Comparison of ENCODE assay signal across 9 cellular contexts in the genomic region with DNA sequence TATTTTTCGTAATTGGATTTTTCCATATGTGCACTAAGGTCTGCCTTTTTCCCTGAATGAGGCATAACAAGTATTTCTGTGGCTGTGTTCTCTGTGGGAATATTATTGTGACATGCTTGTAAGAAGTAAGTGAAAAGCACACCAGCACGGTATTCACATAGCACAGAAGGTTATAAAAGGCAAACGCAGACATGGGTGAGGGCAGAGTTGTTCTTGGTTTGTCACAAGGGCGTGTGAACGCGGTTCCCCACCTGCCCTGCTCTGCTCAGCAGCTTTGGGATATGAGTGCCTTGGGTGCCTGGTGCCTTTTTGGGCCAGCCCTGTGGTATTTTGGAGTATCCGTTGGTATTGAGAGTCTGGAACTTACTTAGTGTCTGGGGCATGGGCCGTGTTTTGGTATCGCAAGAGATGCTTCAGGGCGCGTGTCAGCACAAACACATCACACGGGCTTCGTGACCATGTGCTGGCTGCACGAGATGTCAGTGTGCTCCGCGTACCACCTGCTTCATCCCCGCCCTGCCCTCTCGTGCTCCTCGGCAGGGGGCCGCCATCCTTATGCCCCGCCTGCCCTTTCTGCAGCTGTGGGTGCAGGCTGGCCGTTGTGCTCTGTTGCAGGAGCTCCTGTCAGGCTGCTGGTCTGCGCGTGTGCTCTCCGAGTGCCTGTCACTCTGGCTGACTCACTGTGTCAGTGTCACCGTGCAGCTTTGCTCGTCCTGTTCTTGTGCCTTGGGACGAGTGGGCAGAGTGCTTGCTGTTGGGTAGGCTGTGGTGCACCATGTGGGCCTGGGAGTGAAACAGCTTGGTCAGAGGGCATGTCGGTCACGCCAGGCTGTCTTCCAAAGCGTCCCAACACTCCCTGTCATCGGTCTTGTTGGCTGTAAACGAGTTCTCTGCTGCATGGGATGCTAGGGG. TPM values are rescaled to one million over a fixed set of nuclear protein-coding genes. Genes with fewer than 3 reads are reported as not detected.
DNase-seq lines count a peak whose midpoint lies in the region; ATAC-seq and TF ChIP-seq lines count a peak whose summit lies in the region.
"Had no signal": no experiment of that assay in that cellular context is flagged by ENCODE, and none has a peak within 500 bp of the region (broad histone marks: within the 10 kb centered on the region; RNA-seq: fewer than 3 reads in every experiment).

No MANE protein-coding gene starts in this region.

- no peak overlapping the region for H3K4me2 ChIP-seq in neural cell (ENCODE audit: low read length)
- no peak overlapping the region for H3K4me2 ChIP-seq in PC-9

- intact Hi-C loops in PC-9 (cut with micrococcal nuclease; ENCODE audit: unreplicated experiment) = no loop called here

- H3K79me2 ChIP-seq in neural cell (replicated peaks; ENCODE audit: insufficient read depth, low read length) (peaks cover 63% of the 10 kb centered on the region), PC-9 (ENCODE audit: low read depth) (peaks cover 95% of the 10 kb centered on the region)

- TF ChIP-seq CTCF in gastroesophageal sphincter (IDR thresholded peaks at IDR 0.05) = no peak
- no peak for TF ChIP-seq CTCF in neural cell (IDR thresholded peaks at IDR 0.05; ENCODE audit: poor library complexity, severe bottlenecking)
- TF ChIP-seq CTCF in PC-9 (conservative IDR thresholded peaks at IDR 0.05) = no peak

- H3K27ac ChIP-seq in gastroesophageal sphincter (peak overlapping the region in 3 of 4 donors; percentile 2 to 93 (median 87)), neural cell (ENCODE audit: low read length) (no peak overlapping the region), PC-9 (no peak overlapping the region)

- TF ChIP-seq RAD21 in neural cell (conservative IDR thresholded peaks at IDR 0.05) = no peak

- TF ChIP-seq EP300 in gastroesophageal sphincter (IDR thresholded peaks at IDR 0.05) (no peak), neural cell (conservative IDR thresholded peaks at IDR 0.05; ENCODE audit: poor library complexity, severe bottlenecking) (no peak)

- no TSS peak for BruUV-seq in PC-9 (replicated peaks; lab: Mats Ljungman, UMichigan)

- H3K9me3 ChIP-seq in gastroesophageal sphincter = no peaks in the 10 kb centered on the region
- H3K9me3 ChIP-seq in neural cell (ENCODE audit: low read length) = no peaks in the 10 kb centered on the region
- H3K9me3 ChIP-seq in PC-9 (ENCODE audit: insufficient read depth, low read depth) = no peaks in the 10 kb centered on the region

- 60 to 62% methylated on average over 6 to 17 of the region's 33 CpGs for WGBS in gastroesophageal sphincter (ENCODE audit: low coverage in 1 of 2), 2 donors

- ATAC-seq in gastroesophageal sphincter = no peak

- H3K4me1 ChIP-seq in gastroesophageal sphincter (peaks cover 8 to 100% (median 72%) of the 10 kb centered on the region in 3 donors), PC-9 (replicated peaks; ENCODE audit: insufficient read depth) (no peaks in the 10 kb centered on the region)

- H3K36me3 ChIP-seq in gastroesophageal sphincter (peaks cover 0 to 9% of the 10 kb centered on the region in 2 donors), neural cell (ENCODE audit: insufficient read depth, low read length) (no peaks in the 10 kb centered on the region), PC-9 (ENCODE audit: low read depth) (0 out of 2 replicates have a peak, but pooled peaks cover 4% of the 10 kb centered on the region)

- CTCF ChIA-PET in PC-9 (lab: Charles Lee) = no interaction called here

- no peaks in the 10 kb centered on the region for H3F3A ChIP-seq in neural cell (ENCODE audit: insufficient read depth, low read length, poor library complexity, severe bottlenecking)
- H3F3A ChIP-seq in PC-9 (ENCODE audit: insufficient read depth, low read depth) = no peaks in the 10 kb centered on the region; the same call in 1 of the 2 replicates

- no peak for TF ChIP-seq POLR2A in gastroesophageal sphincter (IDR thresholded peaks at IDR 0.05)

- H4K20me1 ChIP-seq in neural cell (ENCODE audit: insufficient read depth) = no peaks in the 10 kb centered on the region
- peaks cover 90% of the 10 kb centered on the region for H4K20me1 ChIP-seq in PC-9 (ENCODE audit: insufficient read depth)

- DNase-seq in CD1c-positive myeloid dendritic cell (ENCODE audit: extremely low spot score) = peak; percentile 70
- DNase-seq in NCI-H1417 (lab: John Stamatoyannopoulos, UW) = peak; percentile 63 to 86 (median 63)
- no peak for DNase-seq in PC-9
- DNase-seq in DMS153 treated with DMSO at 0.1 percent for 48 hours (lab: John Stamatoyannopoulos, UW; ENCODE audit: unreplicated experiment) = no peak
- no peak for DNase-seq in AG20443 (ENCODE audit: low spot score)
- DNase-seq in H4 (ENCODE audit: low spot score) = no peak
- DNase-seq: NCI-H2107 had no signal

- POLR2A ChIA-PET in PC-9 (lab: Charles Lee; ENCODE audit: unreplicated experiment) = no interaction called here

- H2AFZ ChIP-seq in neural cell (ENCODE audit: low read depth, low read length) (no peak overlapping the region), PC-9 (no peak overlapping the region)

- H3K9ac ChIP-seq in neural cell (ENCODE audit: low read length) = no peak overlapping the region

- H3K27me3 ChIP-seq in gastroesophageal sphincter (no peaks in the 10 kb centered on the region), neural cell (ENCODE audit: insufficient read depth, low read depth, low read length) (no peaks in the 10 kb centered on the region), PC-9 (ENCODE audit: insufficient read depth, low read depth) (no peaks in the 10 kb centered on the region)

- H3K4me3 ChIP-seq in gastroesophageal sphincter = no peak overlapping the region
- peak overlapping the region; percentile 19 for H3K4me3 ChIP-seq in neural cell (ENCODE audit: low read length)
- H3K4me3 ChIP-seq in PC-9 = no peak overlapping the region

- H3K9me2 ChIP-seq in neural cell (ENCODE audit: insufficient read depth, low read length) (no peaks in the 10 kb centered on the region), PC-9 (ENCODE audit: insufficient read depth) (no peaks in the 10 kb centered on the region)

TF ChIP-seq in neural cell, 6 proteins besides CTCF, POLR2A, EP300 and RAD21:
- TF ChIP-seq EZH2 (IDR thresholded peaks at IDR 0.05; ENCODE audit: borderline replicate concordance, insufficient read depth, low read length, poor library complexity, severe bottlenecking) (no peak), TAF1 (IDR thresholded peaks at IDR 0.05; ENCODE audit: low read depth) (no peak), MXI1 (conservative IDR thresholded peaks at IDR 0.05; ENCODE audit: poor library complexity, severe bottlenecking) (no peak), SMC3 (conservative IDR thresholded peaks at IDR 0.05; ENCODE audit: poor library complexity) (no peak), REST (IDR thresholded peaks at IDR 0.05; ENCODE audit: borderline replicate concordance) (no peak), POLR2AphosphoS5 (IDR thresholded peaks at IDR 0.05) (no peak)

RNA-seq across cellular contexts. Expression of gene SKI, which starts 15.0 kb away (rescaled TPM):
- total RNA-seq in gastroesophageal sphincter (100 to 1,000 TPM in 1 of 4 donors, 10 to 100 TPM in 3; 60.2 to 157 (median 79.0) TPM), PC-9 (2021) (36.2 and 39.1 TPM in 2 replicates)
- 4.1 and 4.9 TPM in 2 replicates for polyA plus RNA-seq in neural cell
- 23.9 and 25.1 TPM in 2 replicates for polyA minus RNA-seq in neural cell
- 3.3 and 172 TPM in 2 replicates for total RNA-seq in H4 (2014; rRNA removed; shearing (Covaris generic))

RNA-seq across cellular contexts. Expression of gene FAAP20, which starts 48.5 kb away (rescaled TPM):
- total RNA-seq in gastroesophageal sphincter = 10 to 100 TPM; 25.8 to 51.1 (median 43.3) TPM
- 45.3 and 53.0 TPM in 2 replicates for polyA plus RNA-seq in neural cell
- polyA minus RNA-seq in neural cell = 25.4 and 35.3 TPM in 2 replicates
- total RNA-seq in PC-9 (2021) = 72.1 and 97.1 TPM in 2 replicates
- total RNA-seq in H4 (2014; rRNA removed; shearing (Covaris generic)) = 24.5 and 28.5 TPM in 2 replicates

Comparison
In these comparisons a context has a peak if more than half of its experiments do, and no peak if none do; other contexts are left out.
1. DNase-seq: peak in CD1c-positive myeloid dendritic cell (single experiment) and NCI-H1417 (3 of 3); none in PC-9 (0 of 2), DMS153 treated with DMSO at 0.1 percent for 48 hours (single experiment), AG20443 (single experiment) and H4 (single experiment).
2. H3K27ac ChIP-seq: peak in gastroesophageal sphincter (3 of 4); none in neural cell (single experiment) and PC-9 (single experiment).